ENCODE assay signal across 12 cellular contexts in the genomic region with DNA sequence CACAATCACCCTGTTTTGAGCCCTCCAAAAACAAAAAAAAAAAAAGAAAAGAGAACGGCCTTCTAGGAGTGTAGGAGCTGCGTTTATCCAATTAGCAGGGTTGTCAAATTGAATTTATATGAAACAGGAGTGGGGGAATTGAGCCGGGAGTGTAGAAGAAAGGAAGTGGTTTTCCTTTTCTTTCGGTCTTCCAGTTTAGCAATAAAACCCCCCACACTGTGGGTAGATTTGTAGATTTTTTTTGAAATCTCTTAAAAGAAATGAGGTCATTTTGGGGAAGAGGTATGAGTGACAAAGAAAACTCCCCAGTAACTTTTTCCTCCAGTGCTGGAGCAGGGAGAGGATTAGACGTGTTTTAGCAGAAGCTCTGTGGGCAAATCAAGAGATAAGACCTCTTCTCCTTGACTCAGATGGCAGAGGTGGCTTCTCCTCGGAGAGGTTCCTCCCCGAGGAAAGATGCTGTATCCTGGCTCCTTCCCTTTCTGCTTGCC. TPM values are rescaled to one million over a fixed set of nuclear protein-coding genes. Genes with fewer than 3 reads are reported as not detected.
DNase-seq lines count a peak whose midpoint lies in the region; ATAC-seq and TF ChIP-seq lines count a peak whose summit lies in the region.
"Had no signal": no experiment of that assay in that cellular context is flagged by ENCODE, and none has a peak within 500 bp of the region (broad histone marks: within the 10 kb centered on the region; RNA-seq: fewer than 3 reads in every experiment).

No MANE protein-coding gene starts in this region.

- TF ChIP-seq CTCF in H9 (conservative IDR thresholded peaks at IDR 0.05) (no peak), PC-3 (conservative IDR thresholded peaks at IDR 0.05; ENCODE audit: low read depth, low read length) (no peak), fibroblast of villous mesenchyme (IDR thresholded peaks at IDR 0.05; ENCODE audit: insufficient read depth, low read depth, low read length) (no peak)

- BruUV-seq in PC-3 (replicated peaks; lab: Mats Ljungman, UMichigan): no TSS peak

- no peaks in the 10 kb centered on the region for H3K9me3 Mint-ChIP-seq in H9
- H3K9me3 Mint-ChIP-seq: activated CD4-positive, alpha-beta T cell treated with anti-CD3 and anti-CD28 coated beads, Interleukin-2, amount 10 ng/mL, durations not matched to agents 7 days and 5 days had no signal

- peaks cover 51 to 62% of the 10 kb centered on the region in 2 experiments for H3K4me1 Mint-ChIP-seq in H9

- no peak overlapping the region for H3K14ac ChIP-seq in H9 (ENCODE audit: insufficient read depth, low read length)

- H3K27ac ChIP-seq in H9 (ENCODE audit: insufficient read length, low read depth, low read length) (no peak overlapping the region), PC-3 (ENCODE audit: low read length) (no peak overlapping the region), skeletal muscle tissue (ENCODE audit: low read depth, low read length) (peak overlapping the region; percentile 32)

- no peak overlapping the region for H3T11ph ChIP-seq in H9 (ENCODE audit: low read length)

- H3K9ac ChIP-seq in H9 (ENCODE audit: extremely low read depth, insufficient read length, low read length): no peak overlapping the region
- no peak overlapping the region for H3K9ac ChIP-seq in PC-3 (ENCODE audit: low read length)
- no peak overlapping the region for H3K9ac ChIP-seq in skeletal muscle tissue (ENCODE audit: low read depth in 1 of 3, low read length in 3 of 3)

- no peak overlapping the region for H3K4me3 ChIP-seq in PC-3 (ENCODE audit: low read length)
- H3K4me3 ChIP-seq in fibroblast of villous mesenchyme (ENCODE audit: low read depth, low read length): no peak overlapping the region
- H3K4me3 ChIP-seq in skeletal muscle tissue (ENCODE audit: low read length in 3 of 3): no peak overlapping the region

- no peak overlapping the region for H2BK20ac ChIP-seq in H9 (ENCODE audit: low read depth, low read length, poor library complexity, severe bottlenecking)

- H3K36me3 ChIP-seq in PC-3 (ENCODE audit: low read depth, low read length) (no peaks in the 10 kb centered on the region), skeletal muscle tissue (ENCODE audit: control insufficient read depth in 3 of 3, insufficient read depth in 3 of 3, low read length in 3 of 3) (no peaks in the 10 kb centered on the region)

- no peaks in the 10 kb centered on the region for H3K23me2 ChIP-seq in H9 (ENCODE audit: insufficient read length, low read depth, low read length, poor library complexity, severe bottlenecking)

- H3K9me3 ChIP-seq in H9 (ENCODE audit: control insufficient read depth, low read depth, low read length) (no peaks in the 10 kb centered on the region), PC-3 (ENCODE audit: low read length) (no peaks in the 10 kb centered on the region), skeletal muscle tissue (ENCODE audit: control insufficient read depth in 3 of 3, low read length in 3 of 3) (no peaks in the 10 kb centered on the region)

- H4K8ac ChIP-seq in H9 (replicated peaks; ENCODE audit: insufficient read length, low read depth, low read length): no peak overlapping the region

- H3K4me3 Mint-ChIP-seq in H9: peak overlapping the region in 1 of 2 experiments; percentile 56; a peak in 2 of 5 replicates
- H3K4me3 Mint-ChIP-seq: activated CD4-positive, alpha-beta T cell treated with anti-CD3 and anti-CD28 coated beads, Interleukin-2, amount 10 ng/mL, durations not matched to agents 7 days and 5 days had no signal

- no peaks in the 10 kb centered on the region for H4K20me1 ChIP-seq in H9 (ENCODE audit: control insufficient read depth, insufficient read depth, insufficient read length)
- no peaks in the 10 kb centered on the region for H4K20me1 ChIP-seq in PC-3 (ENCODE audit: low read length)

- H3K27me3 ChIP-seq in H9 (ENCODE audit: insufficient read depth, low read length) (no peaks in the 10 kb centered on the region), PC-3 (ENCODE audit: low read length) (no peaks in the 10 kb centered on the region), skeletal muscle tissue (ENCODE audit: control insufficient read depth in 3 of 3, insufficient read depth in 3 of 3, low read length in 3 of 3) (peaks cover 0 to 2% (median 0%) of the 10 kb centered on the region in 3 donors)

- no peak overlapping the region for H2BK120ac ChIP-seq in H9 (ENCODE audit: low read depth, low read length, poor library complexity, severe bottlenecking)

- H3K4ac ChIP-seq in H9 (ENCODE audit: low read depth, low read length): no peak overlapping the region

- peak; percentile 19 for DNase-seq in H9
- no peak for DNase-seq in PC-3
- peak; percentile 20 for DNase-seq in fibroblast of villous mesenchyme (ENCODE audit: low read depth)
- DNase-seq in cerebellar cortex (ENCODE audit: low spot score): no peak
- DNase-seq: activated CD4-positive, alpha-beta T cell treated with anti-CD3 and anti-CD28 coated beads, Interleukin-2, amount 10 ng/mL, durations not matched to agents 7 days and 5 days; KG1; kidney had no signal

- no peaks in the 10 kb centered on the region for H3F3A ChIP-seq in PC-3 (ENCODE audit: low read length, unreplicated experiment)

- H2AFZ ChIP-seq in H9 (ENCODE audit: low read length) (no peak overlapping the region), PC-3 (ENCODE audit: low read length) (0 out of 2 replicates have a peak overlapping the region, but pooled peaks have one; percentile 5)

- no peak overlapping the region for H3K56ac ChIP-seq in H9 (ENCODE audit: insufficient read length, low read depth, low read length)

- no peak overlapping the region for H2BK12ac ChIP-seq in H9 (ENCODE audit: insufficient read length, low read depth, low read length)

- peak overlapping the region; percentile 46 for H3K18ac ChIP-seq in H9 (ENCODE audit: insufficient read length, low read depth, low read length)

- no peak overlapping the region for H3K23ac ChIP-seq in H9 (ENCODE audit: insufficient read length, low read depth, low read length)

- peaks cover 13% of the 10 kb centered on the region; the same call in 1 of the 2 replicates for H3K4me1 ChIP-seq in H9 (ENCODE audit: insufficient read depth, low read length)
- peaks cover 8% of the 10 kb centered on the region; the same call in 1 of the 2 replicates for H3K4me1 ChIP-seq in PC-3 (ENCODE audit: insufficient read depth, low read length)
- peaks cover 5 to 17% (median 14%) of the 10 kb centered on the region in 3 donors for H3K4me1 ChIP-seq in skeletal muscle tissue (ENCODE audit: control insufficient read depth in 3 of 3, insufficient read depth in 3 of 3, low read length in 3 of 3)

- no peak overlapping the region for H2AK5ac ChIP-seq in H9 (ENCODE audit: insufficient read length, low read length)

- no peak overlapping the region for H4K5ac ChIP-seq in H9 (ENCODE audit: insufficient read length, low read depth, low read length)

- no peaks in the 10 kb centered on the region for H3K79me1 ChIP-seq in H9 (ENCODE audit: insufficient read depth, low read depth, low read length, poor library complexity, severe bottlenecking)

- intact Hi-C loops in PC-3 (cut with micrococcal nuclease): no loop called here

- no peak overlapping the region for H2BK5ac ChIP-seq in H9 (ENCODE audit: insufficient read length, low read length)

- H3K9me2 ChIP-seq in PC-3 (replicated peaks; ENCODE audit: low read length): no peaks in the 10 kb centered on the region

- CTCF ChIA-PET in PC-3 (lab: Charles Lee): no interaction called here

- WGBS in H9 (ENCODE audit: extremely low coverage, insufficient read length, low lambda C conversion rate): no CpG with 5 or more reads among the region's 7 CpGs

- H3K36me3 Mint-ChIP-seq in H9 (ENCODE audit: insufficient read depth in 1 of 3, low read depth in 3 of 3): no peaks in the 10 kb centered on the region

- no peaks in the 10 kb centered on the region for H3K79me2 ChIP-seq in H9 (ENCODE audit: insufficient read depth, low read length)
- no peaks in the 10 kb centered on the region for H3K79me2 ChIP-seq in PC-3 (ENCODE audit: low read length)

- H3K27me3 Mint-ChIP-seq in H9 (ENCODE audit: low read depth): no peaks in the 10 kb centered on the region

- no peak overlapping the region for H2BK15ac ChIP-seq in H9 (ENCODE audit: low read depth, low read length)

- H3K4me2 ChIP-seq in H9 (ENCODE audit: insufficient read depth, insufficient read length, low read length) (peak overlapping the region; percentile 9), PC-3 (ENCODE audit: low read length) (0 out of 2 replicates have a peak overlapping the region, but pooled peaks have one; percentile 2)

- ATAC-seq in PC-3: no peak
- ATAC-seq in GM21786 (IDR thresholded peaks at IDR 0.05; ENCODE audit: unreplicated experiment): no peak
- ATAC-seq in GM18867 (IDR thresholded peaks at IDR 0.05; ENCODE audit: unreplicated experiment): no peak
- no peak for ATAC-seq in GM18861 (IDR thresholded peaks at IDR 0.05; ENCODE audit: unreplicated experiment)
- ATAC-seq: HCT116 had no signal

- no peak overlapping the region for H4K91ac ChIP-seq in H9 (ENCODE audit: insufficient read length, low read depth, low read length)

- POLR2A ChIA-PET in PC-3 (lab: Charles Lee; ENCODE audit: unreplicated experiment): no interaction called here

- H3K27ac Mint-ChIP-seq in H9: peak overlapping the region; percentile 45 to 97 (median 75); a peak in 6 of 7 replicates
- H3K27ac Mint-ChIP-seq: activated CD4-positive, alpha-beta T cell treated with anti-CD3 and anti-CD28 coated beads, Interleukin-2, amount 10 ng/mL, durations not matched to agents 7 days and 5 days had no signal

RNA-seq across cellular contexts. Expression of a gene that starts 30.8 kb away (rescaled TPM):
- total RNA-seq in H9 (2021) (3.5 and 4.0 TPM in 2 replicates), PC-3 (2014; rRNA removed) (4.4 and 7.3 TPM in 2 replicates), fibroblast of villous mesenchyme (10.6 and 14.2 TPM in 2 replicates), skeletal muscle tissue (28.7 TPM)
- total RNA-seq: activated CD4-positive, alpha-beta T cell treated with anti-CD3 and anti-CD28 coated beads, Interleukin-2, amount 10 ng/mL, durations not matched to agents 7 days and 5 days had no signal

Comparison
In these comparisons a context has a peak if more than half of its experiments do, and no peak if none do; other contexts are left out.
1. DNase-seq: peak in H9 (single experiment) and fibroblast of villous mesenchyme (single experiment); none in PC-3 (single experiment) and cerebellar cortex (single experiment).